ENCODE assay signal across 24 cellular contexts in genomic region chr17:47237841-47238240, GRCh38. TPM values are rescaled to one million over a fixed set of nuclear protein-coding genes. Genes with fewer than 3 reads are reported as not detected.
DNase-seq lines count a peak whose midpoint lies in the region; ATAC-seq and TF ChIP-seq lines count a peak whose summit lies in the region.
"Had no signal": no experiment of that assay in that cellular context is flagged by ENCODE, and none has a peak within 500 bp of the region (broad histone marks: within the 10 kb centered on the region; RNA-seq: fewer than 3 reads in every experiment).

No MANE protein-coding gene starts in this region.

- no peaks in the 10 kb centered on the region for H4K20me1 ChIP-seq in IMR-90 (ENCODE audit: insufficient read depth, low read length)

- no peak overlapping the region for H2AK9ac ChIP-seq in IMR-90 (replicated peaks; ENCODE audit: low read depth, low read length, poor library complexity)

- BruUV-seq in IMR-90 (replicated peaks; lab: Mats Ljungman, UMichigan): no TSS peak

- WGBS in IMR-90 (ENCODE audit: extremely low coverage in 2 of 2, insufficient read length in 1 of 2), 2 experiments: 100% methylated on average over 1 of the region's 7 CpGs; no CpG with 5 or more reads in 1 of the 2 experiments
- 96% methylated on average over 7 of the region's 7 CpGs for WGBS in mesenchymal stem cell

- H3K4me3 Mint-ChIP-seq in stimulated activated naive CD8-positive, alpha-beta T cell treated with anti-CD3 and anti-CD28 coated beads, Interleukin-15, amount 100 ng/mL, for 72 hours: no peak overlapping the region
- H3K4me3 Mint-ChIP-seq: CD4-positive, CD25-positive, alpha-beta regulatory T cell; CD8-positive, alpha-beta T cell had no signal

- H3K36me3 ChIP-seq in IMR-90 (ENCODE audit: control insufficient read depth, insufficient read depth, low read length): no peaks in the 10 kb centered on the region
- no peaks in the 10 kb centered on the region for H3K36me3 ChIP-seq in mesenchymal stem cell (ENCODE audit: control insufficient read depth in 1 of 2, insufficient read depth in 2 of 2, low read depth in 1 of 2, low read length in 2 of 2)
- no peaks in the 10 kb centered on the region for H3K36me3 ChIP-seq in upper lobe of right lung
- H3K36me3 ChIP-seq: BE2C had no signal

- H3K18ac ChIP-seq in IMR-90 (ENCODE audit: low read depth, low read length): no peak overlapping the region
- H3K18ac ChIP-seq in mesenchymal stem cell (ENCODE audit: low read depth in 1 of 2, low read length in 2 of 2): peak overlapping the region; percentile 14 to 97

- H3K4ac ChIP-seq in IMR-90 (ENCODE audit: low read depth, low read length): 0 out of 2 replicates have a peak overlapping the region, but pooled peaks have one; percentile 6
- H3K4ac ChIP-seq in mesenchymal stem cell (ENCODE audit: low read depth in 1 of 2, low read length in 2 of 2): peak overlapping the region; percentile 88

- in situ Hi-C loops in IMR-90 (cut with MboI; ENCODE audit: low sequenced_read_pairs): no loop called here

- H2BK5ac ChIP-seq in IMR-90 (ENCODE audit: low read depth, low read length, poor library complexity, severe bottlenecking) (peak overlapping the region; percentile 31), mesenchymal stem cell (ENCODE audit: low read depth, low read length, poor library complexity, severe bottlenecking) (no peak overlapping the region)

- H3K79me1 ChIP-seq in IMR-90 (ENCODE audit: low read depth in 1 of 2, low read length in 2 of 2) (no peaks in the 10 kb centered on the region; a peak in 1 of 4 replicates), mesenchymal stem cell (replicated peaks; ENCODE audit: low read length, poor library complexity, severe bottlenecking) (no peaks in the 10 kb centered on the region)

- POLR2A ChIA-PET in IMR-90 (lab: Charles Lee; ENCODE audit: unreplicated experiment): no interaction called here

- H4K5ac ChIP-seq in IMR-90 (ENCODE audit: low read depth, low read length): no peak overlapping the region

- H3K9me3 Mint-ChIP-seq in stimulated activated naive CD8-positive, alpha-beta T cell treated with anti-CD3 and anti-CD28 coated beads, Interleukin-15, amount 100 ng/mL, for 72 hours: no peaks in the 10 kb centered on the region
- H3K9me3 Mint-ChIP-seq: CD4-positive, CD25-positive, alpha-beta regulatory T cell; CD8-positive, alpha-beta T cell had no signal

- H3K4me3 ChIP-seq in IMR-90 (ENCODE audit: insufficient read depth, low read depth, low read length) (no peak overlapping the region), mesenchymal stem cell (ENCODE audit: insufficient read depth in 1 of 2, low read depth in 1 of 2, low read length in 2 of 2) (no peak overlapping the region), upper lobe of right lung (no peak overlapping the region)
- H3K4me3 ChIP-seq: A549, GM12878, GM23248 had no signal

- intact Hi-C loops in IMR-90 (cut with micrococcal nuclease): no loop called here
- intact Hi-C loops in upper lobe of right lung (cut with DNase I): loop anchor here (10.0 kb wide), 1 partner anchor 77 kb away; no protein-coding TSS in a partner anchor

- dilution Hi-C loops in IMR-90 (cut with HindIII; ENCODE audit: low sequenced_read_pairs, unreplicated experiment): no loop called here

- peaks cover 16% of the 10 kb centered on the region for H3K9me1 ChIP-seq in IMR-90 (ENCODE audit: insufficient read depth, low read length)

- H4K91ac ChIP-seq in IMR-90 (ENCODE audit: insufficient read depth, low read depth, low read length) (no peak overlapping the region), mesenchymal stem cell (ENCODE audit: low read length) (peak overlapping the region; percentile 48)

- H3K4me2 ChIP-seq in IMR-90 (ENCODE audit: low read depth, low read length) (no peak overlapping the region), mesenchymal stem cell (ENCODE audit: low read length, poor library complexity, severe bottlenecking) (no peak overlapping the region)
- H3K4me2 ChIP-seq: A549 had no signal

- peak; percentile 13 for ATAC-seq in stimulated activated naive CD8-positive, alpha-beta T cell treated with anti-CD3 and anti-CD28 coated beads, Interleukin-15, Interleukin-2, amounts not matched to agents 100 U/mL and 50 U/mL, for 24 hours
- no peak for ATAC-seq in stimulated activated naive CD8-positive, alpha-beta T cell treated with anti-CD3 and anti-CD28 coated beads, Interleukin-15, amount 100 ng/mL, for 72 hours
- ATAC-seq in IMR-90 (ENCODE audit: low read depth) (no peak), upper lobe of right lung (peak; percentile 7)
- ATAC-seq: CD8-positive, alpha-beta T cell; GM12878 had no signal

- no peak overlapping the region for H2BK20ac ChIP-seq in IMR-90 (ENCODE audit: low read depth, low read length)

- H2BK15ac ChIP-seq in IMR-90 (ENCODE audit: low read depth, low read length): 0 out of 3 replicates have a peak overlapping the region, but pooled peaks have one; percentile 6
- no peak overlapping the region for H2BK15ac ChIP-seq in mesenchymal stem cell (ENCODE audit: low read depth, poor library complexity, severe bottlenecking)

- no peak overlapping the region for H3K27ac Mint-ChIP-seq in stimulated activated naive CD8-positive, alpha-beta T cell treated with anti-CD3 and anti-CD28 coated beads, Interleukin-15, amount 100 ng/mL, for 72 hours
- H3K27ac Mint-ChIP-seq: CD4-positive, CD25-positive, alpha-beta regulatory T cell; CD8-positive, alpha-beta T cell had no signal

- peak overlapping the region; percentile 3 for H2BK120ac ChIP-seq in IMR-90 (ENCODE audit: low read depth, low read length)
- H2BK120ac ChIP-seq in mesenchymal stem cell (ENCODE audit: low read depth, low read length): no peak overlapping the region

- H3K4me1 ChIP-seq in IMR-90 (ENCODE audit: control insufficient read depth, insufficient read depth, low read length) (peaks cover 12% of the 10 kb centered on the region), mesenchymal stem cell (ENCODE audit: control insufficient read depth, insufficient read depth, low read depth, low read length) (peaks cover 29% of the 10 kb centered on the region), upper lobe of right lung (peaks cover 18% of the 10 kb centered on the region)
- H3K4me1 ChIP-seq: Caco-2 had no signal

- TF ChIP-seq CTCF in IMR-90 (conservative IDR thresholded peaks at IDR 0.05; ENCODE audit: low read depth, low read length): no peak
- TF ChIP-seq CTCF in upper lobe of right lung (IDR thresholded peaks at IDR 0.05): no peak

- H3K23ac ChIP-seq in IMR-90 (ENCODE audit: low read depth, low read length): no peak overlapping the region
- H3K23ac ChIP-seq in mesenchymal stem cell (ENCODE audit: low read length in 2 of 2): no peak overlapping the region

- TF ChIP-seq POLR2A in IMR-90 (IDR thresholded peaks at IDR 0.05; ENCODE audit: low read depth, low read length): no peak

- H2AK5ac ChIP-seq in IMR-90 (ENCODE audit: low read depth, low read length) (peak overlapping the region; percentile 77; the same call in 1 of the 2 replicates), mesenchymal stem cell (ENCODE audit: low read length, severe bottlenecking) (peak overlapping the region; percentile 23)

- H3K27me3 ChIP-seq in IMR-90 (ENCODE audit: control insufficient read depth, insufficient read depth, low read length): no peaks in the 10 kb centered on the region
- H3K27me3 ChIP-seq in mesenchymal stem cell (ENCODE audit: control insufficient read depth in 1 of 2, insufficient read depth in 1 of 2, low read length in 2 of 2): no peaks in the 10 kb centered on the region
- no peaks in the 10 kb centered on the region for H3K27me3 ChIP-seq in upper lobe of right lung
- H3K27me3 ChIP-seq: BE2C had no signal

- H3K27me3 Mint-ChIP-seq in stimulated activated naive CD8-positive, alpha-beta T cell treated with anti-CD3 and anti-CD28 coated beads, Interleukin-15, amount 100 ng/mL, for 72 hours: no peaks in the 10 kb centered on the region
- H3K27me3 Mint-ChIP-seq: CD4-positive, CD25-positive, alpha-beta regulatory T cell had no signal

- H3K27ac ChIP-seq in IMR-90 (ENCODE audit: insufficient read depth, low read length): no peak overlapping the region; the same call in 1 of the 2 replicates
- H3K27ac ChIP-seq in mesenchymal stem cell (ENCODE audit: low read length, poor library complexity, severe bottlenecking): no peak overlapping the region
- no peak overlapping the region for H3K27ac ChIP-seq in upper lobe of right lung
- H3K27ac ChIP-seq: C4-2B, GM23248 had no signal

- H2AFZ ChIP-seq in IMR-90 (replicated peaks; ENCODE audit: low read length, poor library complexity) (no peak overlapping the region), mesenchymal stem cell (ENCODE audit: low read depth, low read length) (no peak overlapping the region)
- H2AFZ ChIP-seq: GM23248 had no signal

- no peak for TF ChIP-seq RAD21 in IMR-90 (IDR thresholded peaks at IDR 0.05; ENCODE audit: low read length)

- H3K14ac ChIP-seq in IMR-90 (replicated peaks; ENCODE audit: low read depth, low read length) (no peak overlapping the region), mesenchymal stem cell (ENCODE audit: low read length in 2 of 2) (peak overlapping the region in 1 of 2 experiments; percentile 3)

- no peak overlapping the region for H3K56ac ChIP-seq in IMR-90 (ENCODE audit: extremely low read depth, insufficient read depth, low read length)

- no peak overlapping the region for H4K8ac ChIP-seq in IMR-90 (ENCODE audit: low read depth in 2 of 2, low read length in 2 of 2)
- peak overlapping the region; percentile 8 for H4K8ac ChIP-seq in mesenchymal stem cell (ENCODE audit: low read length)

- no peaks in the 10 kb centered on the region; the same call in 1 of the 2 replicates for H3K9me3 ChIP-seq in IMR-90 (ENCODE audit: control insufficient read depth, insufficient read depth, low read length)
- H3K9me3 ChIP-seq in mesenchymal stem cell (ENCODE audit: control insufficient read depth, low read length): peaks cover 6% of the 10 kb centered on the region
- no peaks in the 10 kb centered on the region for H3K9me3 ChIP-seq in upper lobe of right lung
- H3K9me3 ChIP-seq: A549, BE2C had no signal

- H3K9ac ChIP-seq in IMR-90 (ENCODE audit: low read depth, low read length) (no peak overlapping the region), mesenchymal stem cell (ENCODE audit: low read length) (no peak overlapping the region)
- H3K9ac ChIP-seq: GM23248 had no signal

- peak overlapping the region; percentile 84 to 99 for H2BK12ac ChIP-seq in mesenchymal stem cell (ENCODE audit: low read length in 2 of 2)

- H3K4me1 Mint-ChIP-seq in stimulated activated naive CD8-positive, alpha-beta T cell treated with anti-CD3 and anti-CD28 coated beads, Interleukin-15, amount 100 ng/mL, for 72 hours: peaks cover 13% of the 10 kb centered on the region

- DNase-seq in stimulated activated naive CD8-positive, alpha-beta T cell treated with anti-CD3 and anti-CD28 coated beads, Interleukin-15, Interleukin-2, amounts not matched to agents 100 U/mL and 50 U/mL, for 24 hours: no peak
- DNase-seq in stimulated activated naive CD8-positive, alpha-beta T cell treated with anti-CD3 and anti-CD28 coated beads, Interleukin-15, amount 100 ng/mL, for 72 hours: no peak
- DNase-seq in IMR-90: no peak
- no peak for DNase-seq in mesenchymal stem cell
- no peak for DNase-seq in upper lobe of right lung
- no peak for DNase-seq in kidney glomerular epithelial cell (lab: John Stamatoyannopoulos, UW)
- no peak for DNase-seq in hypothalamus (lab: John Stamatoyannopoulos, UW)
- no peak for DNase-seq in activated CD4-positive, alpha-beta T cell treated with anti-CD3 and anti-CD28 coated beads for 4 hours
- DNase-seq: 8988T; ACHN; AML-193; BE2C; Caco-2; CD4-positive, CD25-positive, alpha-beta regulatory T cell; CD8-positive, alpha-beta T cell; DMS153; DND-41; GM23248; HCEC 1CT had no signal

- CTCF ChIA-PET in IMR-90 (lab: Yijun Ruan, JAX): no interaction called here

RNA-seq across cellular contexts. Expression of gene ITGB3, which starts 15.8 kb away (rescaled TPM):
- total RNA-seq in IMR-90 (2012; rRNA removed) (14.4 and 17.6 TPM in 2 replicates), upper lobe of right lung (6.6 TPM)
- polyA plus RNA-seq in IMR-90 (2012; rRNA removed): 9.0 and 9.8 TPM in 2 replicates
- polyA plus RNA-seq in IMR-90 (2012; cell fraction: cytosol; rRNA removed): 5.7 and 6.6 TPM in 2 replicates
- polyA plus RNA-seq in IMR-90 (2012; cell fraction: nucleus; rRNA removed; ENCODE audit: low replicate concordance): 2.9 and 7.5 TPM in 2 replicates
- polyA plus RNA-seq in mesenchymal stem cell (2013, experiment 1 of 2): 11.3 TPM
- polyA plus RNA-seq in mesenchymal stem cell (2013, experiment 2 of 2): 11.3 TPM
- total RNA-seq: CD8-positive, alpha-beta T cell had no signal

RNA-seq across cellular contexts. Expression of gene MYL4, which starts 28.7 kb away (rescaled TPM):
- 0.28 TPM in 1 of 2 replicates, not detected in the other for total RNA-seq in IMR-90 (2012; rRNA removed)
- 0.20 TPM in 1 of 2 replicates, not detected in the other for polyA plus RNA-seq in IMR-90 (2012; rRNA removed)
- 0.14 TPM in 1 of 2 replicates, not detected in the other for polyA plus RNA-seq in IMR-90 (2012; cell fraction: cytosol; rRNA removed)
- polyA plus RNA-seq in IMR-90 (2012; cell fraction: nucleus; rRNA removed; ENCODE audit: low replicate concordance): 0.41 and 0.42 TPM in 2 replicates
- 0.22 TPM for polyA plus RNA-seq in mesenchymal stem cell (2013, experiment 1 of 2)
- polyA plus RNA-seq in mesenchymal stem cell (2013, experiment 2 of 2): 0.14 TPM
- 2.2 TPM for total RNA-seq in upper lobe of right lung
- total RNA-seq: Caco-2; CD4-positive, CD25-positive, alpha-beta regulatory T cell; CD8-positive, alpha-beta T cell; GM23248; H1; H7 had no signal
- polyA plus RNA-seq: A549; CD4-positive, CD25-positive, alpha-beta regulatory T cell; GM23248 had no signal

RNA-seq across cellular contexts. Expression of gene CDC27, which starts 48.7 kb away (rescaled TPM):
- total RNA-seq in IMR-90 (2012; rRNA removed): 170 and 190 TPM in 2 replicates
- 47.7 and 57.9 TPM in 2 replicates for polyA plus RNA-seq in IMR-90 (2012; rRNA removed)
- 12.3 and 13.8 TPM in 2 replicates for polyA plus RNA-seq in IMR-90 (2012; cell fraction: cytosol; rRNA removed)
- 15.1 and 99.8 TPM in 2 replicates for polyA plus RNA-seq in IMR-90 (2012; cell fraction: nucleus; rRNA removed; ENCODE audit: low replicate concordance)
- polyA plus RNA-seq in mesenchymal stem cell (2013, experiment 1 of 2): 59.1 TPM
- 61.1 TPM for polyA plus RNA-seq in mesenchymal stem cell (2013, experiment 2 of 2)
- total RNA-seq in upper lobe of right lung: 72.1 TPM

Comparison
In these comparisons a context has a peak if more than half of its experiments do, and no peak if none do; other contexts are left out.
1. ATAC-seq: peak in stimulated activated naive CD8-positive, alpha-beta T cell treated with anti-CD3 and anti-CD28 coated beads, Interleukin-15, Interleukin-2, amounts not matched to agents 100 U/mL and 50 U/mL, for 24 hours (single experiment) and upper lobe of right lung (single experiment); none in stimulated activated naive CD8-positive, alpha-beta T cell treated with anti-CD3 and anti-CD28 coated beads, Interleukin-15, amount 100 ng/mL, for 72 hours (single experiment) and IMR-90 (single experiment).